ENCODE assay signal across 22 cellular contexts in genomic region chr13:112178769-112179168, GRCh38.
"Had no signal": no experiment of that assay in that cellular context is flagged by ENCODE, and none has a peak within 500 bp of the region (broad histone marks: within the 10 kb centered on the region; RNA-seq: fewer than 3 reads in every experiment).

No MANE protein-coding gene starts in this region.

- H3K4me3 ChIP-seq: MG63, SJSA1, SK-N-MC had no signal

- H3K27ac ChIP-seq: SJSA1, SK-N-MC had no signal

- H3K36me3 ChIP-seq: MG63, SJSA1 had no signal

- DNase-seq: Karpas-422, KG1, MG63, NCI-H1092, NCI-H1105 treated with DMSO at 0.1 percent for 48 hours, NCI-H1417 treated with DMSO at 0.1 percent for 48 hours, NCI-H146, NCI-H1694 treated with DMSO at 0.1 percent for 48 hours, NCI-H1930, NCI-H2081, NCI-H2107, NCI-H2171, NCI-H345, NCI-H446 treated with DMSO at 0.1 percent for 48 hours, NCI-H510A treated with DMSO at 0.1 percent for 48 hours, NCI-H69, NCI-H774, Right ventricle myocardium superior, RPMI8226, SIG-M5 had no signal

- H3K4me1 ChIP-seq: SJSA1 had no signal
